Comparison of ENCODE assay signal across 31 cellular contexts in the genomic region with DNA sequence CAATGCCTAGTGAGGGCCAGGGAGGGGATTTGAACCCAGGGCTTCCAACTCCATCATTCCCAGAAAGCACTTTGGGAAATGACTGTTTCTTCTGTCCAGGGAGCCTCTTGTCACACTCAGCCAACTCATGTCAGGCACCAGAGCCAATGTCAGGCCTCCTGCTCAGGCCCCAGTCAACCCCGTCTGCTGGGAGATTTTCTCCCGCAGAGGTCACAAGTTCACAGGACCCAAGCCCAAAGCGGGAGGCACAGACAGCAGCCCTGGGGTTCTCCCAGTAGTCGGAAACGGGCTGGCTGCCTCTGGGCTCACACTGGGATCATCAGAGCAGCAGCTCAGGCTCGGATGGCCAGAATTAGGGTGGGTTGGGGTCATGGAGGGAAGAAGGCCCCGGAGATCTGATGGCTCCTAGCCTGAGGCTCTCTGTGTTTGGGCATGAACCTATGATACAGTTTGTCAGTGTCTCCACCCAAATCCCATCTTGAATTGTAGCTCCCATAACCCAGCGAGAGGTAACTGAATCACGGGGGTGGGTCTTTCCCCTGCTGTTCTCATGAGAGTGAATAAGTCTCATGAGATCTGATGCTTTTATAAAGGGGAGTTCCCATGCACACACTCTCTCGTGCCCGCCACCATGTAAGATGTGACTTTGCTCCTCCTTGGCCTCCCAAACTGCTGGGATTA.
"Had no signal": no experiment of that assay in that cellular context is flagged by ENCODE, and none has a peak within 500 bp of the region (broad histone marks: within the 10 kb centered on the region; RNA-seq: fewer than 3 reads in every experiment).

No MANE protein-coding gene starts in this region.

- H3K36me3 ChIP-seq: neural progenitor cell, upper lobe of right lung had no signal

- DNase-seq: activated CD4-positive, alpha-beta T cell treated with anti-CD3 and anti-CD28 coated beads for 48 hours; activated CD4-positive, alpha-beta T cell treated with anti-CD3 and anti-CD28 coated beads, Interleukin-2, amount 50 U/mL, for 48 hours; activated CD8-positive, alpha-beta memory T cell treated with anti-CD3 and anti-CD28 coated beads for 24 hours; activated effector memory CD4-positive, alpha-beta T cell treated with Interleukin-2 at 50 U/mL for 16 hours; activated naive CD4-positive, alpha-beta T cell treated with Interleukin-2 at 50 U/mL for 16 hours; anterior cingulate cortex; body of pancreas; cerebellar nuclear complex; cortex of kidney; effector memory CD8-positive, alpha-beta T cell; erythroblast; head of caudate nucleus; hypothalamus; immature natural killer cell; kidney; left colon; mammary epithelial cell; natural killer cell; stimulated activated CD4-positive, alpha-beta T cell treated with anti-CD3 and anti-CD28 coated beads, Interleukin-12 subunit alpha, Interleukin-12 subunit beta, amount 100 ng/mL, for 4 hours; stimulated activated CD4-positive, alpha-beta T cell treated with anti-CD3 and anti-CD28 coated beads, Interleukin-4, amount 100 ng/mL, for 24 hours; substantia nigra; T-helper 1 cell; upper lobe of right lung had no signal

- H3K36me3 Mint-ChIP-seq: activated naive CD8-positive, alpha-beta T cell; immature natural killer cell; mesothelial cell of epicardium; natural killer cell; neural progenitor cell; stimulated activated effector memory CD8-positive, alpha-beta T cell treated with anti-CD3 and anti-CD28 coated beads, Interleukin-12 subunit alpha, Interleukin-12 subunit beta, amount 100 ng/mL, for 72 hours had no signal

- H3K27ac Mint-ChIP-seq: activated naive CD8-positive, alpha-beta T cell; effector memory CD8-positive, alpha-beta T cell; immature natural killer cell; mesothelial cell of epicardium; natural killer cell; neural progenitor cell; stimulated activated effector memory CD8-positive, alpha-beta T cell treated with anti-CD3 and anti-CD28 coated beads, Interleukin-12 subunit alpha, Interleukin-12 subunit beta, amount 100 ng/mL, for 72 hours; stimulated activated naive CD8-positive, alpha-beta T cell treated with anti-CD3 and anti-CD28 coated beads, Interleukin-15, Interleukin-2, amounts not matched to agents 100 ng/mL and 50 ng/mL, for 24 hours had no signal

- H3K4me1 Mint-ChIP-seq: immature natural killer cell; mesothelial cell of epicardium; natural killer cell; stimulated activated effector memory CD8-positive, alpha-beta T cell treated with anti-CD3 and anti-CD28 coated beads, Interleukin-12 subunit alpha, Interleukin-12 subunit beta, amount 100 ng/mL, for 72 hours had no signal

- H3K9me3 Mint-ChIP-seq: effector memory CD8-positive, alpha-beta T cell; immature natural killer cell; mesothelial cell of epicardium; natural killer cell; stimulated activated effector memory CD8-positive, alpha-beta T cell treated with anti-CD3 and anti-CD28 coated beads, Interleukin-12 subunit alpha, Interleukin-12 subunit beta, amount 100 ng/mL, for 72 hours; stimulated activated naive CD8-positive, alpha-beta T cell treated with anti-CD3 and anti-CD28 coated beads, Interleukin-15, Interleukin-2, amounts not matched to agents 100 ng/mL and 50 ng/mL, for 24 hours had no signal

- H3K27me3 Mint-ChIP-seq: activated naive CD8-positive, alpha-beta T cell; stimulated activated naive CD8-positive, alpha-beta T cell treated with anti-CD3 and anti-CD28 coated beads, Interleukin-15, Interleukin-2, amounts not matched to agents 100 ng/mL and 50 ng/mL, for 24 hours had no signal

- H2AFZ ChIP-seq: neural progenitor cell had no signal

- ATAC-seq: activated CD4-positive, CD25-positive, alpha-beta regulatory T cell treated with anti-CD3 and anti-CD28 coated beads, Interleukin-2, amount 50 U/mL, for 24 hours; body of pancreas; effector memory CD8-positive, alpha-beta T cell; left colon; natural killer cell; sciatic nerve; stimulated activated effector memory CD8-positive, alpha-beta T cell treated with anti-CD3 and anti-CD28 coated beads, Interleukin-12 subunit alpha, Interleukin-12 subunit beta, amount 100 ng/mL, for 72 hours; upper lobe of right lung had no signal

- H3K4me1 ChIP-seq: body of pancreas, upper lobe of right lung had no signal

- H3K27ac ChIP-seq: body of pancreas, neural progenitor cell, upper lobe of right lung had no signal

- H3K4me3 ChIP-seq: body of pancreas, neural progenitor cell, skin epidermis, upper lobe of right lung had no signal

- H3K4me2 ChIP-seq: neural progenitor cell had no signal

- H3K9ac ChIP-seq: neural progenitor cell had no signal

- H3K27me3 ChIP-seq: body of pancreas, neural progenitor cell, upper lobe of right lung had no signal

- H3K9me3 ChIP-seq: body of pancreas, upper lobe of right lung had no signal

- FAIRE-seq: kidney had no signal

- H3K4me3 Mint-ChIP-seq: activated naive CD8-positive, alpha-beta T cell; effector memory CD8-positive, alpha-beta T cell; immature natural killer cell; mesothelial cell of epicardium; natural killer cell; neural progenitor cell; stimulated activated effector memory CD8-positive, alpha-beta T cell treated with anti-CD3 and anti-CD28 coated beads, Interleukin-12 subunit alpha, Interleukin-12 subunit beta, amount 100 ng/mL, for 72 hours; stimulated activated naive CD8-positive, alpha-beta T cell treated with anti-CD3 and anti-CD28 coated beads, Interleukin-15, Interleukin-2, amounts not matched to agents 100 ng/mL and 50 ng/mL, for 24 hours had no signal
